ENCODE assay signal across 33 cellular contexts in the genomic region with DNA sequence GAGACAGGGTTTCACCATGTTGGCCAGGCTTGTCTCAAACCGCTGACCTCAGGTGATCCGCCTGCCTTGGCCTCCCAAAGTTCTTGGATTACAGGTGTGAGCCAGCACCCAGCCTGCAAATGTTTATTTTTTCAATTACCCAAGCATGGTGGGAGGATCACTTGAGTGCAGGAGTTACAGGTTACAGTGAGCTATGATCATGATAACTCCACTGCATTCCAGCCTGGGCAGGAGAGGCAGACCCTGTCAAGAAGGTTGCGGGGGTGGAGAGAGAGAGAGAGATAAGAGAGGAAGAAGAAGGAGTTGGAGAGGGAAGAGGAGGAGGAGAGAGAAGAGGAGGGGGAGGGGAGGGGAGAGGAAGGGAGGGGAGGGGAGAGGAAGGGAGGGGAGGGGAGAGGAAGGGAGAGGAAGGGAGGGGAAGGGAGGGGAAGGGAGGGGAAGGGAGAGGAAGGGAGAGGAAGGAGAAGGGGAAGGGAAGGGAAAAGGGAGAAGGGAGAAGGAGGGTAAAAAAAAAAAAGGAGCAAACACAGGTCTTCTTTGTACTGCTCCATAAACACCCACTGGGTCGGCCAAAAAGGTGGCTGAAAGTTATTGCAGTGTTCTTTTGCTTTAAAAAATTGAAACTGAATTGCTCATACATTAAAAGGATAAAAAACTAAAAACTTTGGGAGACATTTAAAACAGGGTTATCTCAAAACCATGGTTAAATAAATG. TPM values are rescaled to one million over a fixed set of nuclear protein-coding genes. Genes with fewer than 3 reads are reported as not detected.
DNase-seq lines count a peak whose midpoint lies in the region; ATAC-seq, FAIRE-seq and TF ChIP-seq lines count a peak whose summit lies in the region.
"Had no signal": no experiment of that assay in that cellular context is flagged by ENCODE, and none has a peak within 500 bp of the region (broad histone marks: within the 10 kb centered on the region; RNA-seq: fewer than 3 reads in every experiment).

No MANE protein-coding gene starts in this region.

- intact Hi-C loops in K562 (cut with micrococcal nuclease): no loop called here

- no peaks in the 10 kb centered on the region for H3K4me1 ChIP-seq in HEK293 (ENCODE audit: control insufficient read depth, insufficient read depth, low read length)
- peaks cover 0 to 4% of the 10 kb centered on the region in 2 experiments; a peak in 1 of 5 replicates for H3K4me1 ChIP-seq in K562 (replicated peaks in 1 of 2; ENCODE audit: control insufficient read depth in 2 of 2, insufficient read depth in 2 of 2, low read length in 2 of 2)
- H3K4me1 ChIP-seq: BE2C had no signal

- no peak for TF ChIP-seq POLR2A in K562 (conservative IDR thresholded peaks at IDR 0.05)

- no peak overlapping the region for H3K4me2 ChIP-seq in K562 (ENCODE audit: insufficient read depth, low read length)
- H3K4me2 ChIP-seq: BLaER1 had no signal

- H3K9me3 Mint-ChIP-seq in stimulated activated naive B cell treated with anti-CD40 and anti-IgM and Interleukin-4, amounts not matched to agents 10 μg/mL and 1 μg/mL and 100 μg/mL, for 72 hours: peaks cover 5 to 6% of the 10 kb centered on the region in 2 donors
- H3K9me3 Mint-ChIP-seq in stimulated activated naive CD8-positive, alpha-beta T cell treated with anti-CD3 and anti-CD28 coated beads, Interleukin-15, amount 100 ng/mL, for 72 hours: peaks cover 0 to 8% of the 10 kb centered on the region in 2 donors
- H3K9me3 Mint-ChIP-seq: CD8-positive, alpha-beta memory T cell had no signal

- H3K36me3 ChIP-seq in HEK293 (ENCODE audit: control insufficient read depth in 2 of 2, insufficient read depth in 1 of 2, low read length in 2 of 2) (no peaks in the 10 kb centered on the region), K562 (ENCODE audit: control insufficient read depth, insufficient read depth, low read length) (no peaks in the 10 kb centered on the region)
- H3K36me3 ChIP-seq: BE2C, BLaER1 had no signal

- H3K36me3 Mint-ChIP-seq in stimulated activated naive B cell treated with anti-CD40 and anti-IgM and Interleukin-4, amounts not matched to agents 10 μg/mL and 1 μg/mL and 100 μg/mL, for 72 hours: peaks cover 4% of the 10 kb centered on the region in 2 donors
- H3K36me3 Mint-ChIP-seq: CD14-positive monocyte; CD4-positive, CD25-positive, alpha-beta regulatory T cell had no signal

- H3K9me3 ChIP-seq in HEK293 (ENCODE audit: control insufficient read depth, insufficient read depth, low read depth, low read length): no peaks in the 10 kb centered on the region
- no peaks in the 10 kb centered on the region for H3K9me3 ChIP-seq in K562 (replicated peaks; ENCODE audit: control insufficient read depth, insufficient read depth, low read depth, low read length)
- H3K9me3 ChIP-seq: BE2C had no signal

- POLR2A ChIA-PET in HEK293 (lab: Yijun Ruan, JAX) (no interaction called here), K562 (lab: Yijun Ruan, JAX) (interaction anchor here (0.6 to 1.1 kb wide), 2 partner anchors 18 to 69 kb away, joined by 3 read pairs; no protein-coding TSS in a partner anchor)

- H3K79me2 ChIP-seq in K562 (ENCODE audit: control insufficient read depth, insufficient read depth, low read length): no peaks in the 10 kb centered on the region

- peak; percentile 64 for DNase-seq in NCI-H226
- peak; percentile 43 for DNase-seq in NCI-H510A treated with DMSO at 0.1 percent for 48 hours (lab: John Stamatoyannopoulos, UW)
- peak in 2 of 4 experiments; percentile 22 to 72 for DNase-seq in K562 (ENCODE audit: extremely low read depth in 1 of 4, low spot score in 3 of 4)
- DNase-seq in stimulated activated naive B cell treated with anti-CD40 and anti-IgM and Interleukin-4, amounts not matched to agents 10 μg/mL and 1 μg/mL and 100 μg/mL, for 72 hours: no peak
- no peak for DNase-seq in stimulated activated naive CD8-positive, alpha-beta T cell treated with anti-CD3 and anti-CD28 coated beads, Interleukin-15, amount 100 ng/mL, for 72 hours
- no peak for DNase-seq in GOT3 (lab: John Stamatoyannopoulos, UW)
- no peak for DNase-seq in NCI-H345 treated with DMSO at 0.1 percent for 48 hours (lab: John Stamatoyannopoulos, UW; ENCODE audit: unreplicated experiment)
- DNase-seq: 8988T; ACHN; BE2C; C1 segment of cervical spinal cord; CD4-positive, alpha-beta memory T cell; CD4-positive, CD25-positive, alpha-beta regulatory T cell; CD8-positive, alpha-beta memory T cell; COR-L47; DMS 273 treated with DMSO at 0.1 percent for 48 hours; DMS153; DMS53; DMS79; DND-41; EL; GDM1 had no signal

- TF ChIP-seq RAD21 in K562 (CRISPR knock-in tag; conservative IDR thresholded peaks at IDR 0.05 in 1 of 2, IDR thresholded peaks at IDR 0.05 in 1 of 2): no peak

- H3K27me3 ChIP-seq in K562 (ENCODE audit: control insufficient read depth in 2 of 2, insufficient read depth in 2 of 2, low read length in 2 of 2): no peaks in the 10 kb centered on the region
- H3K27me3 ChIP-seq: BLaER1 had no signal

- 45% methylated on average over 4 of the region's 4 CpGs for WGBS in K562 (ENCODE audit: insufficient coverage, low coverage, missing lambda C conversion rate)

- no peaks in the 10 kb centered on the region for H3K4me1 Mint-ChIP-seq in stimulated activated naive B cell treated with anti-CD40 and anti-IgM and Interleukin-4, amounts not matched to agents 10 μg/mL and 1 μg/mL and 100 μg/mL, for 72 hours
- no peaks in the 10 kb centered on the region for H3K4me1 Mint-ChIP-seq in stimulated activated naive CD8-positive, alpha-beta T cell treated with anti-CD3 and anti-CD28 coated beads, Interleukin-15, amount 100 ng/mL, for 72 hours
- H3K4me1 Mint-ChIP-seq: CD14-positive monocyte; CD4-positive, alpha-beta memory T cell; CD4-positive, CD25-positive, alpha-beta regulatory T cell; CD8-positive, alpha-beta memory T cell had no signal

- H3K4me3 Mint-ChIP-seq in stimulated activated naive B cell treated with anti-CD40 and anti-IgM and Interleukin-4, amounts not matched to agents 10 μg/mL and 1 μg/mL and 100 μg/mL, for 72 hours: no peak overlapping the region
- H3K4me3 Mint-ChIP-seq in stimulated activated naive CD8-positive, alpha-beta T cell treated with anti-CD3 and anti-CD28 coated beads, Interleukin-15, amount 100 ng/mL, for 72 hours: no peak overlapping the region
- H3K4me3 Mint-ChIP-seq: CD14-positive monocyte; CD4-positive, alpha-beta memory T cell; CD4-positive, CD25-positive, alpha-beta regulatory T cell; CD8-positive, alpha-beta memory T cell had no signal

- ATAC-seq in K562: peak; percentile 44; the same call in 2 of the 3 replicates
- no peak for ATAC-seq in stimulated activated naive B cell treated with anti-CD40 and anti-IgM and Interleukin-4, amounts not matched to agents 10 μg/mL and 1 μg/mL and 100 μg/mL, for 72 hours (replicated peaks)
- ATAC-seq in stimulated activated naive CD8-positive, alpha-beta T cell treated with anti-CD3 and anti-CD28 coated beads, Interleukin-15, amount 100 ng/mL, for 72 hours: no peak
- ATAC-seq: GM12878 had no signal

- peaks cover 3 to 7% of the 10 kb centered on the region in 2 donors for H3K27me3 Mint-ChIP-seq in stimulated activated naive B cell treated with anti-CD40 and anti-IgM and Interleukin-4, amounts not matched to agents 10 μg/mL and 1 μg/mL and 100 μg/mL, for 72 hours
- H3K27me3 Mint-ChIP-seq in stimulated activated naive CD8-positive, alpha-beta T cell treated with anti-CD3 and anti-CD28 coated beads, Interleukin-15, amount 100 ng/mL, for 72 hours: no peaks in the 10 kb centered on the region

- H3K27ac Mint-ChIP-seq in stimulated activated naive B cell treated with anti-CD40 and anti-IgM and Interleukin-4, amounts not matched to agents 10 μg/mL and 1 μg/mL and 100 μg/mL, for 72 hours: no peak overlapping the region
- no peak overlapping the region for H3K27ac Mint-ChIP-seq in stimulated activated naive CD8-positive, alpha-beta T cell treated with anti-CD3 and anti-CD28 coated beads, Interleukin-15, amount 100 ng/mL, for 72 hours
- H3K27ac Mint-ChIP-seq: CD14-positive monocyte; CD4-positive, alpha-beta memory T cell; CD4-positive, CD25-positive, alpha-beta regulatory T cell; CD8-positive, alpha-beta memory T cell had no signal

- H2AFZ ChIP-seq in K562 (ENCODE audit: low read depth, low read length): no peak overlapping the region

- H3K4me3 ChIP-seq in HEK293 (ENCODE audit: low read depth, low read length): no peak overlapping the region
- no peak overlapping the region for H3K4me3 ChIP-seq in K562
- H3K4me3 ChIP-seq: BLaER1, GM12878 had no signal

- no peaks in the 10 kb centered on the region for H3K9me1 ChIP-seq in K562 (ENCODE audit: control insufficient read depth, insufficient read depth, low read length)

- no TSS peak for BruUV-seq in K562 (replicated peaks; lab: Mats Ljungman, UMichigan)

- no peak for TF ChIP-seq EP300 in K562 (IDR thresholded peaks at IDR 0.05; ENCODE audit: low read length)

- H3K9ac ChIP-seq in K562 (ENCODE audit: insufficient read depth in 1 of 2, low read depth in 2 of 2, low read length in 2 of 2): no peak overlapping the region
- H3K9ac ChIP-seq: BLaER1 had no signal

- CTCF ChIA-PET in HEK293 (lab: Yijun Ruan, JAX): no interaction called here
- CTCF ChIA-PET in K562 (lab: Yijun Ruan, JAX; ENCODE audit: low intra/inter-chr PET ratio): no interaction called here

- TF ChIP-seq CTCF in HEK293 (tag by site-specific recombination; IDR thresholded peaks at IDR 0.05) (no peak), K562 (IDR thresholded peaks at IDR 0.05 in 2 of 3, conservative IDR thresholded peaks at IDR 0.05 in 1 of 3; ENCODE audit: insufficient read depth in 2 of 3, low read depth in 1 of 3, low read length in 3 of 3) (no peak)

- FAIRE-seq in K562 (lab: Jason Lieb, UNC): no peak
- FAIRE-seq: A204.1, GM12878, GM12892, GM18507 had no signal

- no peaks in the 10 kb centered on the region for H4K20me1 ChIP-seq in K562 (replicated peaks; ENCODE audit: control insufficient read depth, insufficient read depth, low read length)
- H4K20me1 ChIP-seq: BLaER1 had no signal

- no peak overlapping the region for H3K27ac ChIP-seq in HEK293 (ENCODE audit: extremely low read depth, low read depth, low read length)
- H3K27ac ChIP-seq in K562 (ENCODE audit: extremely low read depth, low read depth, low read length): no peak overlapping the region
- H3K27ac ChIP-seq: BLaER1 had no signal

- in situ Hi-C loops in K562 (cut with MboI): no loop called here

RNA-seq across cellular contexts. Expression of gene SLC9C2, which starts 5.8 kb away (rescaled TPM):
- not detected in 2 replicates for total RNA-seq in K562 (2011; cell fraction: chromatin; rRNA removed; ENCODE audit: low replicate concordance)
- total RNA-seq in K562 (2011; cell fraction: nucleolus; rRNA removed): not detected in 2 replicates
- total RNA-seq in K562 (2011; cell fraction: nucleoplasm; rRNA removed): not detected in 2 replicates
- total RNA-seq in K562 (2014; rRNA removed) (0.37 TPM in 1 of 2 replicates, not detected in the other), K562 (2014; rRNA removed; fragmentation: Illumina TruSeq; extraction: Trizol) (0.11 and 0.29 TPM in 2 replicates), K562 (2015; rRNA removed; fragmentation: Illumina TruSeq; extraction: Trizol) (0.19 and 0.22 TPM in 2 replicates), K562 (2021) (not detected in 2 replicates)
- polyA plus RNA-seq in K562 (2011; rRNA removed) (0.07 TPM in 1 of 2 replicates, not detected in the other), K562 (2014; fragmentation: Illumina TruSeq; extraction: Trizol) (not detected in 2 replicates), K562 (2014; fragmentation: Nextera tagmentation; extraction: Ambion mirVana) (under 1 TPM; 0.13 to 0.18 TPM), K562 (2014; rRNA removed) (0.05 TPM in 1 of 2 replicates, not detected in the other)
- 0.13 TPM in 1 of 2 replicates, not detected in the other for polyA plus RNA-seq in K562 (2011; cell fraction: cytosol; rRNA removed)
- 0.06 TPM in 1 of 2 replicates, not detected in the other for polyA plus RNA-seq in K562 (2011; cell fraction: nucleus; rRNA removed)
- 0.12 and 0.42 TPM in 2 replicates for polyA plus RNA-seq in K562 (2012)
- polyA minus RNA-seq in K562 (2011; rRNA and poly(A)+ RNA removed): 0.27 TPM in 1 of 2 replicates, not detected in the other
- not detected in 2 replicates for polyA minus RNA-seq in K562 (2011; cell fraction: cytosol; rRNA and poly(A)+ RNA removed)
- polyA minus RNA-seq in K562 (2011; cell fraction: nucleus; rRNA and poly(A)+ RNA removed): 1.6 TPM in 1 of 2 replicates, not detected in the other
- total RNA-seq: A673; CD4-positive, alpha-beta memory T cell; CD4-positive, CD25-positive, alpha-beta regulatory T cell; CD8-positive, alpha-beta memory T cell; Daoy; G401; GM12878 had no signal
- polyA plus RNA-seq: AG04450; CD14-positive monocyte; CD4-positive, alpha-beta memory T cell; CD4-positive, CD25-positive, alpha-beta regulatory T cell; CD8-positive, alpha-beta memory T cell; GM12878 had no signal

RNA-seq across cellular contexts. Expression of gene TEX50, which starts 26.5 kb away (rescaled TPM):
- not detected in 2 replicates for total RNA-seq in K562 (2011; cell fraction: chromatin; rRNA removed; ENCODE audit: low replicate concordance)
- total RNA-seq in K562 (2011; cell fraction: nucleolus; rRNA removed): not detected in 2 replicates
- not detected in 2 replicates for total RNA-seq in K562 (2011; cell fraction: nucleoplasm; rRNA removed)
- not detected in 2 replicates for total RNA-seq in K562 (2014; rRNA removed)
- not detected in 2 replicates for total RNA-seq in K562 (2014; rRNA removed; fragmentation: Illumina TruSeq; extraction: Trizol)
- total RNA-seq in K562 (2015; rRNA removed; fragmentation: Illumina TruSeq; extraction: Trizol): not detected in 2 replicates
- not detected in 2 replicates for total RNA-seq in K562 (2021)
- not detected in 2 replicates for polyA plus RNA-seq in K562 (2011; rRNA removed)
- polyA plus RNA-seq in K562 (2011; cell fraction: cytosol; rRNA removed): not detected in 2 replicates
- polyA plus RNA-seq in K562 (2011; cell fraction: nucleus; rRNA removed): not detected in 2 replicates
- not detected in 2 replicates for polyA plus RNA-seq in K562 (2012)
- polyA plus RNA-seq in K562 (2014; fragmentation: Illumina TruSeq; extraction: Trizol): not detected in 2 replicates
- polyA plus RNA-seq in K562 (2014; fragmentation: Nextera tagmentation; extraction: Ambion mirVana): not detected
- not detected in 2 replicates for polyA plus RNA-seq in K562 (2014; rRNA removed)
- not detected in 2 replicates for polyA minus RNA-seq in K562 (2011; rRNA and poly(A)+ RNA removed)
- not detected in 2 replicates for polyA minus RNA-seq in K562 (2011; cell fraction: cytosol; rRNA and poly(A)+ RNA removed)
- polyA minus RNA-seq in K562 (2011; cell fraction: nucleus; rRNA and poly(A)+ RNA removed): not detected in 2 replicates
- total RNA-seq: A673; CD4-positive, alpha-beta memory T cell; CD4-positive, CD25-positive, alpha-beta regulatory T cell; CD8-positive, alpha-beta memory T cell; Daoy; G401; GM12878 had no signal
- polyA plus RNA-seq: AG04450; CD14-positive monocyte; CD4-positive, alpha-beta memory T cell; CD4-positive, CD25-positive, alpha-beta regulatory T cell; CD8-positive, alpha-beta memory T cell; GM12878 had no signal

Comparison
In these comparisons a context has a peak if more than half of its experiments do, and no peak if none do; other contexts are left out.
1. DNase-seq: peak in NCI-H226 (single experiment) and NCI-H510A treated with DMSO at 0.1 percent for 48 hours (single experiment); none in stimulated activated naive B cell treated with anti-CD40 and anti-IgM and Interleukin-4, amounts not matched to agents 10 μg/mL and 1 μg/mL and 100 μg/mL, for 72 hours (single experiment), stimulated activated naive CD8-positive, alpha-beta T cell treated with anti-CD3 and anti-CD28 coated beads, Interleukin-15, amount 100 ng/mL, for 72 hours (0 of 2), GOT3 (single experiment) and NCI-H345 treated with DMSO at 0.1 percent for 48 hours (single experiment).